Comparison of ENCODE assay signal across 10 cellular contexts in genomic region chr22:17780741-17781318, GRCh38. TPM values are rescaled to one million over a fixed set of nuclear protein-coding genes. Genes with fewer than 3 reads are reported as not detected.
DNase-seq lines count a peak whose midpoint lies in the region; ATAC-seq and TF ChIP-seq lines count a peak whose summit lies in the region.
"Had no signal": no experiment of that assay in that cellular context is flagged by ENCODE, and none has a peak within 500 bp of the region (broad histone marks: within the 10 kb centered on the region; RNA-seq: fewer than 3 reads in every experiment).

No MANE protein-coding gene starts in this region.

- H3K4me3 ChIP-seq in AG04450 (ENCODE audit: low read depth, low read length) (no peak overlapping the region), DOHH2 (ENCODE audit: low read length) (no peak overlapping the region), adrenal gland (no peak overlapping the region)

- H3K27ac ChIP-seq in AG04450 (ENCODE audit: low read depth, low read length) = peak overlapping the region; percentile 81
- H3K27ac ChIP-seq in DOHH2 (ENCODE audit: low read depth, low read length) = no peak overlapping the region
- H3K27ac ChIP-seq in RWPE1 = peak overlapping the region; percentile 62
- no peak overlapping the region for H3K27ac ChIP-seq in adrenal gland

- H3K4me1 ChIP-seq in DOHH2 (ENCODE audit: control insufficient read depth, low read length) (peaks cover 53% of the 10 kb centered on the region), adrenal gland (replicated peaks in 1 of 2) (peaks cover 0 to 3% of the 10 kb centered on the region in 2 donors)

- H3K4me2 ChIP-seq in DOHH2 (ENCODE audit: low read length) = peak overlapping the region; percentile 18; the same call in 1 of the 2 replicates

- intact Hi-C loops in adrenal gland (cut with DNase I) = loop anchor here in 1 of 2 donors (10.0 kb wide), 1 partner anchor 226 kb away; no protein-coding TSS in a partner anchor

- TF ChIP-seq CTCF in AG04450 (IDR thresholded peaks at IDR 0.05; ENCODE audit: low read depth, low read length) = no peak
- no peak for TF ChIP-seq CTCF in DOHH2 (IDR thresholded peaks at IDR 0.05; ENCODE audit: low read depth, low read length, poor library complexity, severe bottlenecking)
- no peak for TF ChIP-seq CTCF in RWPE1 (conservative IDR thresholded peaks at IDR 0.05; ENCODE audit: low read depth)
- no peak for TF ChIP-seq CTCF in mesothelial cell of epicardium (IDR thresholded peaks at IDR 0.05; ENCODE audit: unreplicated experiment)
- TF ChIP-seq CTCF in adrenal gland (IDR thresholded peaks at IDR 0.05) = no peak

- H3K9me3 ChIP-seq in AG04450 (ENCODE audit: control insufficient read depth, insufficient read depth, low read length) (peaks cover 5% of the 10 kb centered on the region; the same call in 1 of the 2 replicates), DOHH2 (ENCODE audit: control insufficient read depth, insufficient read depth, low read length) (no peaks in the 10 kb centered on the region), adrenal gland (replicated peaks in 1 of 3) (no peaks in the 10 kb centered on the region)

- H3K9me2 ChIP-seq in DOHH2 (replicated peaks; ENCODE audit: control insufficient read depth, low read length) = no peaks in the 10 kb centered on the region

- CTCF ChIA-PET in AG04450 (lab: Charles Lee) (interaction anchor here (1.4 kb wide), 1 partner anchor 16 kb away, joined by 3 read pairs; no protein-coding TSS in a partner anchor), RWPE1 (lab: Yijun Ruan, JAX) (no interaction called here)

- ATAC-seq in GM21529 (IDR thresholded peaks at IDR 0.05; ENCODE audit: unreplicated experiment) = no peak

- no peak for TF ChIP-seq POLR2A in adrenal gland (IDR thresholded peaks at IDR 0.05)

- POLR2A ChIA-PET in AG04450 (lab: Yijun Ruan, JAX) (no interaction called here), RWPE1 (lab: Yijun Ruan, JAX; ENCODE audit: low non-redundant PET) (no interaction called here)

- H4K20me1 ChIP-seq in DOHH2 (ENCODE audit: control insufficient read depth, insufficient read depth, low read depth, low read length) = no peaks in the 10 kb centered on the region

- peaks cover 20% of the 10 kb centered on the region for H3K4me1 Mint-ChIP-seq in mesothelial cell of epicardium

- H3K27me3 ChIP-seq in AG04450 (ENCODE audit: control insufficient read depth, insufficient read depth, low read length) (no peaks in the 10 kb centered on the region), DOHH2 (ENCODE audit: control insufficient read depth, low read length) (no peaks in the 10 kb centered on the region), adrenal gland (no peaks in the 10 kb centered on the region)

- H3F3A ChIP-seq in DOHH2 (ENCODE audit: control insufficient read depth, insufficient read depth) = no peaks in the 10 kb centered on the region

- DNase-seq in AG04450 (ENCODE audit: low read depth, low spot score) (no peak), RWPE1 (ENCODE audit: low spot score) (no peak), mesothelial cell of epicardium (ENCODE audit: low spot score in 2 of 2, unreplicated experiment in 2 of 2) (no peak), HUDEP-2 (lab: John Stamatoyannopoulos, UW; ENCODE audit: unreplicated experiment in 76 of 76) (no peak), DMS153 (lab: John Stamatoyannopoulos, UW) (no peak), adrenal gland (no peak)
- DNase-seq: foreskin fibroblast, NCI-H526 had no signal

- H3K36me3 Mint-ChIP-seq in mesothelial cell of epicardium = no peaks in the 10 kb centered on the region

- peaks cover 2% of the 10 kb centered on the region for H3K27me3 Mint-ChIP-seq in mesothelial cell of epicardium (ENCODE audit: low read depth)

- peaks cover 19% of the 10 kb centered on the region for H3K79me2 ChIP-seq in DOHH2 (ENCODE audit: control insufficient read depth, low read length)

- H3K27ac Mint-ChIP-seq in mesothelial cell of epicardium = peak overlapping the region; percentile 91

- H3K9me3 Mint-ChIP-seq in mesothelial cell of epicardium = no peaks in the 10 kb centered on the region

- WGBS in adrenal gland, 4 donors = 83 to 85% (median 83%) methylated on average over 4 to 10 of the region's 10 CpGs

- no peak overlapping the region for H3K4me3 Mint-ChIP-seq in mesothelial cell of epicardium

- H3K36me3 ChIP-seq in DOHH2 (ENCODE audit: control insufficient read depth, low read length) (no peaks in the 10 kb centered on the region), adrenal gland (replicated peaks in 1 of 2) (no peaks in the 10 kb centered on the region)

RNA-seq across cellular contexts. Expression of gene BID, which starts 6.6 kb away (rescaled TPM):
- polyA plus RNA-seq in AG04450 (2011; rRNA removed) (65.3 and 88.5 TPM in 2 replicates), adrenal gland (1 to 10 TPM; 3.8 to 7.3 (median 6.2) TPM)
- polyA minus RNA-seq in AG04450 (2011; rRNA and poly(A)+ RNA removed) = 40.2 and 48.6 TPM in 2 replicates
- total RNA-seq in mesothelial cell of epicardium (29.9 to 33.6 TPM (median 31.7 TPM) in 3 replicates), adrenal gland (10 to 100 TPM in 7 of 8 donors, 1 to 10 TPM in 1; 7.3 to 26.6 (median 15.0) TPM)

Comparison
In these comparisons a context has a peak if more than half of its experiments do, and no peak if none do; other contexts are left out.
1. H3K27ac ChIP-seq: peak in AG04450 (single experiment) and RWPE1 (single experiment); none in DOHH2 (single experiment) and adrenal gland (0 of 5).